16 cellular contexts compared by ENCODE assay signal in genomic region chr4:17038510-17039176, GRCh38.
DNase-seq lines count a peak whose midpoint lies in the region; TF ChIP-seq lines count a peak whose summit lies in the region.
"Had no signal": no experiment of that assay in that cellular context is flagged by ENCODE, and none has a peak within 500 bp of the region (broad histone marks: within the 10 kb centered on the region; RNA-seq: fewer than 3 reads in every experiment).

No MANE protein-coding gene starts in this region.

- TF ChIP-seq EP300 in esophagus muscularis mucosa (IDR thresholded peaks at IDR 0.05): no peak
- no peak for TF ChIP-seq EP300 in stomach (IDR thresholded peaks at IDR 0.05)

- H3K27ac ChIP-seq in esophagus muscularis mucosa (replicated peaks in 1 of 4) (no peak overlapping the region), stomach (no peak overlapping the region)

- WGBS in esophagus muscularis mucosa: 81% methylated on average over 7 of the region's 7 CpGs
- WGBS in stomach, 5 donors: 65 to 76% (median 70%) methylated on average over 7 of the region's 7 CpGs

- H3K27me3 ChIP-seq in esophagus muscularis mucosa (no peaks in the 10 kb centered on the region), stomach (no peaks in the 10 kb centered on the region), HAP-1 (ENCODE audit: low read depth) (no peaks in the 10 kb centered on the region), Caco-2 (replicated peaks; ENCODE audit: control insufficient read depth, insufficient read depth, low read length) (no peaks in the 10 kb centered on the region)

- H3K9me3 Mint-ChIP-seq in nephron (peaks cover 7% of the 10 kb centered on the region), Caco-2 (ENCODE audit: unreplicated experiment) (no peaks in the 10 kb centered on the region)

- no peak overlapping the region for H3K4me3 Mint-ChIP-seq in nephron
- no peak overlapping the region for H3K4me3 Mint-ChIP-seq in Caco-2 (ENCODE audit: unreplicated experiment)
- H3K4me3 Mint-ChIP-seq: CD14-positive monocyte had no signal

- intact Hi-C loops in esophagus muscularis mucosa (cut with DNase I): no loop called here
- intact Hi-C loops in stomach (cut with DNase I; ENCODE audit: low total_unique reads): no loop called here
- intact Hi-C loops in Caco-2 (cut with micrococcal nuclease; ENCODE audit: unreplicated experiment): no loop called here

- H3K9me3 ChIP-seq in esophagus muscularis mucosa (no peaks in the 10 kb centered on the region), stomach (no peaks in the 10 kb centered on the region), HAP-1 (no peaks in the 10 kb centered on the region), Caco-2 (no peaks in the 10 kb centered on the region)

- CTCF ChIA-PET in Caco-2 (lab: Charles Lee): no interaction called here

- DNase-seq in ELF-1 (ENCODE audit: low read depth, low spot score) (peak; percentile 69), SKM-1 treated with dmso at 0.1 percent for 144 hours (lab: John Stamatoyannopoulos, UW; ENCODE audit: unreplicated experiment) (peak; percentile 63), esophagus muscularis mucosa (ENCODE audit: extremely low spot score) (peak; percentile 47), stomach (no peak), HAP-1 (ENCODE audit: low spot score in 2 of 2) (no peak), amniotic stem cell (lab: John Stamatoyannopoulos, UW) (no peak), Caco-2 (no peak)
- DNase-seq: DMS79, GF-D8, Karpas-422, NCI-H1417, NCI-H2029 treated with DMSO at 0.1 percent for 48 hours, NCI-H510A, NCI-H82 had no signal

- H3K36me3 Mint-ChIP-seq in nephron (ENCODE audit: low read depth): peaks cover 4% of the 10 kb centered on the region
- no peaks in the 10 kb centered on the region for H3K36me3 Mint-ChIP-seq in Caco-2 (ENCODE audit: insufficient read depth, unreplicated experiment)
- H3K36me3 Mint-ChIP-seq: CD14-positive monocyte had no signal

- no peak for TF ChIP-seq POLR2A in esophagus muscularis mucosa (IDR thresholded peaks at IDR 0.05; ENCODE audit: low read depth)
- no peak for TF ChIP-seq POLR2A in stomach (IDR thresholded peaks at IDR 0.05)

- no peaks in the 10 kb centered on the region for H3K4me1 ChIP-seq in esophagus muscularis mucosa
- no peaks in the 10 kb centered on the region for H3K4me1 ChIP-seq in stomach
- H3K4me1 ChIP-seq in HAP-1: peaks cover 6% of the 10 kb centered on the region; the same call in 1 of the 2 replicates
- H3K4me1 ChIP-seq in Caco-2: no peaks in the 10 kb centered on the region

- POLR2A ChIA-PET in Caco-2 (lab: Charles Lee): no interaction called here

- no peaks in the 10 kb centered on the region for H3K27me3 Mint-ChIP-seq in nephron (ENCODE audit: low read depth)
- peaks cover 6% of the 10 kb centered on the region for H3K27me3 Mint-ChIP-seq in Caco-2 (ENCODE audit: insufficient read depth, unreplicated experiment)

- H3K4me1 Mint-ChIP-seq in nephron (peaks cover 9% of the 10 kb centered on the region), Caco-2 (ENCODE audit: low read depth, unreplicated experiment) (no peaks in the 10 kb centered on the region)
- H3K4me1 Mint-ChIP-seq: CD14-positive monocyte had no signal

- in situ Hi-C loops in HAP-1 (cut with MboI; ENCODE audit: low sequenced_read_pairs): no loop called here

- H3K27ac Mint-ChIP-seq in nephron (peak overlapping the region in 2 of 3 experiments; percentile 32 to 50), Caco-2 (ENCODE audit: unreplicated experiment) (no peak overlapping the region)
- H3K27ac Mint-ChIP-seq: CD14-positive monocyte had no signal

- H3K4me3 ChIP-seq in esophagus muscularis mucosa (no peak overlapping the region), stomach (no peak overlapping the region), HAP-1 (no peak overlapping the region), Caco-2 (ENCODE audit: low read depth, low read length) (no peak overlapping the region)

- TF ChIP-seq CTCF in esophagus muscularis mucosa (IDR thresholded peaks at IDR 0.05): no peak
- TF ChIP-seq CTCF in nephron (IDR thresholded peaks at IDR 0.05; ENCODE audit: unreplicated experiment in 3 of 3): no peak
- TF ChIP-seq CTCF in stomach (IDR thresholded peaks at IDR 0.05): no peak
- TF ChIP-seq CTCF in Caco-2 (IDR thresholded peaks at IDR 0.05; ENCODE audit: insufficient read depth in 1 of 2, low read depth in 1 of 2, low read length in 1 of 2, severe bottlenecking in 1 of 2, unreplicated experiment in 1 of 2): no peak

- no TSS peak for BruUV-seq in Caco-2 (replicated peaks; lab: Mats Ljungman, UMichigan)

- H3K36me3 ChIP-seq in esophagus muscularis mucosa (no peaks in the 10 kb centered on the region), stomach (no peaks in the 10 kb centered on the region), HAP-1 (replicated peaks) (no peaks in the 10 kb centered on the region), Caco-2 (ENCODE audit: control insufficient read depth, insufficient read depth, low read length) (no peaks in the 10 kb centered on the region)

Comparison
In these comparisons a context has a peak if more than half of its experiments do, and no peak if none do; other contexts are left out.
1. DNase-seq: peak in ELF-1 (single experiment), SKM-1 treated with dmso at 0.1 percent for 144 hours (single experiment) and esophagus muscularis mucosa (single experiment); none in stomach (single experiment), HAP-1 (0 of 2), amniotic stem cell (single experiment) and Caco-2 (0 of 2).